In the genomic region with DNA sequence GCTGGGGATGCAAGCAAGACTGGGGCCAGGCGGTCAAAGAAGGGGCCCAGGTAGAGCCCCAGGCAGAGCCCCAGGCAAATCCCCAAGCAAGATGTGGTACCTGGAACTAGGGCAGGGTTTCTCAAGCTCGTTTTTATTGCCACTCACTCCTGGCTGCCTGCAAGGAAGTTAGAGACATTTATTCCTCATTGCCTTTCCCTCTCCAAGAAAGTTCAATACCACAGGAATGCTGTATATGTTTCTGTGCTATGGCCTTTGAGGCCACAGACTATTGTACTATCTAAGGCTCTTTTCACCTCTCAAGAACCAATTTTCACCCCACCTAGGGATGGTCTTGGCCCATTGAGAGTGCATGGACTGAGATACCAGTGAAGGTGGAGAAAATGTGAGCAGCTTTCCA, we compare ENCODE assay signal across 22 cellular contexts.
DNase-seq lines count a peak whose midpoint lies in the region; ATAC-seq and TF ChIP-seq lines count a peak whose summit lies in the region.
"Had no signal": no experiment of that assay in that cellular context is flagged by ENCODE, and none has a peak within 500 bp of the region (broad histone marks: within the 10 kb centered on the region; RNA-seq: fewer than 3 reads in every experiment).

No MANE protein-coding gene starts in this region.

- peaks cover 5% of the 10 kb centered on the region for H3K4me1 ChIP-seq in prostate gland (replicated peaks)
- H3K4me1 ChIP-seq in heart left ventricle: peaks cover 6 to 44% (median 17%) of the 10 kb centered on the region in 12 donors

- H3K27me3 Mint-ChIP-seq in CD4-positive, alpha-beta T cell: peaks cover 3% of the 10 kb centered on the region
- H3K27me3 Mint-ChIP-seq: activated CD4-positive, alpha-beta T cell treated with anti-CD3 and anti-CD28 coated beads, Interleukin-2, amount 10 ng/mL, durations not matched to agents 7 days and 5 days had no signal

- CTCF ChIA-PET in CD4-positive, alpha-beta T cell (lab: Charles Lee): no interaction called here

- no peak for ATAC-seq in GM18873 (IDR thresholded peaks at IDR 0.05; ENCODE audit: low FRiP score, unreplicated experiment)
- no peak for ATAC-seq in CD4-positive, alpha-beta T cell (ENCODE audit: poor library complexity)
- no peak for ATAC-seq in heart left ventricle
- ATAC-seq: esophagus mucosa; naive thymus-derived CD4-positive, alpha-beta T cell; upper lobe of right lung had no signal

- no peak for TF ChIP-seq CTCF in AG10803 (conservative IDR thresholded peaks at IDR 0.05; ENCODE audit: low read length)
- no peak for TF ChIP-seq CTCF in fibroblast of villous mesenchyme (IDR thresholded peaks at IDR 0.05; ENCODE audit: insufficient read depth, low read depth, low read length)
- no peak for TF ChIP-seq CTCF in prostate gland (IDR thresholded peaks at IDR 0.05)
- no peak for TF ChIP-seq CTCF in CD4-positive, alpha-beta T cell (IDR thresholded peaks at IDR 0.05)
- TF ChIP-seq CTCF in heart left ventricle (IDR thresholded peaks at IDR 0.05): no peak

- TF ChIP-seq POLR2A in prostate gland (IDR thresholded peaks at IDR 0.05) (no peak), heart left ventricle (IDR thresholded peaks at IDR 0.05) (no peak)

- no peaks in the 10 kb centered on the region for H3K4me1 Mint-ChIP-seq in CD4-positive, alpha-beta T cell (ENCODE audit: low read depth)
- H3K4me1 Mint-ChIP-seq: activated CD4-positive, alpha-beta T cell treated with anti-CD3 and anti-CD28 coated beads, Interleukin-2, amount 10 ng/mL, durations not matched to agents 7 days and 5 days had no signal

- H3K4me3 ChIP-seq in AG10803 (ENCODE audit: low read length) (no peak overlapping the region), fibroblast of villous mesenchyme (ENCODE audit: low read depth, low read length) (no peak overlapping the region), prostate gland (no peak overlapping the region), MG63 (no peak overlapping the region), heart left ventricle (no peak overlapping the region)
- H3K4me3 ChIP-seq: lung, ovary, upper lobe of right lung had no signal

- whole genome bisulfite sequencing in prostate gland: 54% methylated on average over 2 of the region's 2 CpGs
- WGBS in heart left ventricle, 4 donors: 58 to 89% (median 80%) methylated on average over 2 of the region's 2 CpGs

- H3K9me3 ChIP-seq in prostate gland (no peaks in the 10 kb centered on the region), MG63 (no peaks in the 10 kb centered on the region), heart left ventricle (no peaks in the 10 kb centered on the region)
- H3K9me3 ChIP-seq in CD4-positive, alpha-beta T cell (ENCODE audit: control insufficient read depth, low read length): no peaks in the 10 kb centered on the region
- H3K9me3 ChIP-seq: ovary, upper lobe of right lung had no signal

- intact Hi-C loops in prostate gland (cut with DNase I): no loop called here
- intact Hi-C loops in CD4-positive, alpha-beta T cell (cut with DNase I, micrococcal nuclease): no loop called here
- intact Hi-C loops in heart left ventricle (cut with DNase I): no loop called here

- no peaks in the 10 kb centered on the region for H3K36me3 Mint-ChIP-seq in CD4-positive, alpha-beta T cell (ENCODE audit: low read depth)
- H3K36me3 Mint-ChIP-seq: naive thymus-derived CD4-positive, alpha-beta T cell had no signal

- H3K27ac ChIP-seq in prostate gland (peak overlapping the region; percentile 56 to 61), heart left ventricle (peak overlapping the region in 1 of 12 donors; percentile 52)
- H3K27ac ChIP-seq in CD4-positive, alpha-beta T cell (ENCODE audit: low read depth, low read length): no peak overlapping the region
- H3K27ac ChIP-seq: ovary, upper lobe of right lung had no signal

- H3K9me3 Mint-ChIP-seq in CD4-positive, alpha-beta T cell: no peaks in the 10 kb centered on the region
- H3K9me3 Mint-ChIP-seq: activated CD4-positive, alpha-beta T cell treated with anti-CD3 and anti-CD28 coated beads, Interleukin-2, amount 10 ng/mL, durations not matched to agents 7 days and 5 days had no signal

- POLR2A ChIA-PET in CD4-positive, alpha-beta T cell (lab: Charles Lee): no interaction called here

- DNase-seq in AG10803 (ENCODE audit: low read depth): peak; percentile 33
- DNase-seq in M059J (ENCODE audit: low read depth): peak; percentile 58
- DNase-seq in fibroblast of villous mesenchyme (ENCODE audit: low read depth): peak; percentile 53
- no peak for DNase-seq in prostate gland (ENCODE audit: low spot score)
- no peak for DNase-seq in CD4-positive, alpha-beta T cell
- no peak for DNase-seq in MG63
- DNase-seq in heart left ventricle: no peak
- DNase-seq: activated CD4-positive, alpha-beta T cell treated with anti-CD3 and anti-CD28 coated beads, Interleukin-2, amount 10 ng/mL, durations not matched to agents 7 days and 5 days; activated effector memory CD4-positive, alpha-beta T cell treated with anti-CD3 and anti-CD28 coated beads, Interleukin-2, amount 50 U/mL, for 16 hours; central memory CD4-positive, alpha-beta T cell; DMS153; naive thymus-derived CD4-positive, alpha-beta T cell; NCI-H146; NCI-H2171 treated with DMSO at 0.1 percent for 48 hours; NCI-H748 treated with DMSO at 0.1 percent for 48 hours; OCI-M1; ovary; stimulated activated CD4-positive, alpha-beta T cell treated with anti-CD3 and anti-CD28 coated beads, Interleukin-4, amount 100 ng/mL, for 24 hours; upper lobe of right lung had no signal

- no peak overlapping the region for H3K27ac Mint-ChIP-seq in CD4-positive, alpha-beta T cell
- H3K27ac Mint-ChIP-seq: activated CD4-positive, alpha-beta T cell treated with anti-CD3 and anti-CD28 coated beads, Interleukin-2, amount 10 ng/mL, durations not matched to agents 7 days and 5 days; naive thymus-derived CD4-positive, alpha-beta T cell had no signal

- no peak overlapping the region for H3K4me3 Mint-ChIP-seq in CD4-positive, alpha-beta T cell
- H3K4me3 Mint-ChIP-seq: activated CD4-positive, alpha-beta T cell treated with anti-CD3 and anti-CD28 coated beads, Interleukin-2, amount 10 ng/mL, durations not matched to agents 7 days and 5 days; naive thymus-derived CD4-positive, alpha-beta T cell had no signal

- H3K27me3 ChIP-seq in prostate gland (replicated peaks; ENCODE audit: insufficient read depth) (no peaks in the 10 kb centered on the region), MG63 (no peaks in the 10 kb centered on the region), heart left ventricle (no peaks in the 10 kb centered on the region)
- no peaks in the 10 kb centered on the region for H3K27me3 ChIP-seq in CD4-positive, alpha-beta T cell (ENCODE audit: control insufficient read depth, insufficient read depth, low read length)
- H3K27me3 ChIP-seq: ovary, upper lobe of right lung had no signal

- H3K36me3 ChIP-seq in prostate gland (no peaks in the 10 kb centered on the region), MG63 (no peaks in the 10 kb centered on the region), heart left ventricle (peaks cover 0 to 3% (median 0%) of the 10 kb centered on the region in 9 donors)
- H3K36me3 ChIP-seq: ovary, upper lobe of right lung had no signal

Comparison
In these comparisons a context has a peak if more than half of its experiments do, and no peak if none do; other contexts are left out.
1. DNase-seq: peak in AG10803 (single experiment), M059J (single experiment) and fibroblast of villous mesenchyme (single experiment); none in prostate gland (single experiment), CD4-positive, alpha-beta T cell (0 of 10), MG63 (single experiment) and heart left ventricle (0 of 5).